ENCODE assay signal across 9 cellular contexts in genomic region chr9:137188086-137188489, GRCh38. TPM values are rescaled to one million over a fixed set of nuclear protein-coding genes. Genes with fewer than 3 reads are reported as not detected.
DNase-seq lines count a peak whose midpoint lies in the region; ATAC-seq and TF ChIP-seq lines count a peak whose summit lies in the region.
"Had no signal": no experiment of that assay in that cellular context is flagged by ENCODE, and none has a peak within 500 bp of the region (broad histone marks: within the 10 kb centered on the region; RNA-seq: fewer than 3 reads in every experiment).

No MANE protein-coding gene starts in this region.

- no peaks in the 10 kb centered on the region for H3K9me2 ChIP-seq in Karpas-422 (replicated peaks; ENCODE audit: insufficient read depth, low read length)

- no peaks in the 10 kb centered on the region for H3K9me3 Mint-ChIP-seq in natural killer cell

- no peak overlapping the region for H3K27ac ChIP-seq in Karpas-422 (ENCODE audit: low read length)
- peak overlapping the region in 56 of 59 donors; percentile 26 to 100 (median 99) for H3K27ac ChIP-seq in dorsolateral prefrontal cortex

- TF ChIP-seq CTCF in BJ (IDR thresholded peaks at IDR 0.05; ENCODE audit: insufficient read depth, low read depth, low read length) (no peak), dorsolateral prefrontal cortex (IDR thresholded peaks at IDR 0.05 in 54 of 56, conservative IDR thresholded peaks at IDR 0.05 in 2 of 56; ENCODE audit: low read depth in 1 of 56, partially characterized antibody in 56 of 56) (no peak), natural killer cell (IDR thresholded peaks at IDR 0.05) (no peak)

- peak overlapping the region; percentile 96 for H3K4me3 Mint-ChIP-seq in natural killer cell

- H3K4me1 ChIP-seq in Karpas-422 (ENCODE audit: low read length), result peaks cover 32% of the 10 kb centered on the region

- DNase-seq in BJ (ENCODE audit: low read depth) (no peak), Karpas-422 (peak; percentile 40), dorsolateral prefrontal cortex (no peak), natural killer cell (no peak), DMS79 (lab: John Stamatoyannopoulos, UW) (no peak)
- DNase-seq in activated effector memory CD4-positive, alpha-beta T cell treated with anti-CD3 and anti-CD28 coated beads, Interleukin-2, amount 50 U/mL, for 16 hours, result no peak
- no peak for DNase-seq in activated CD8-positive, alpha-beta memory T cell treated with anti-CD3 and anti-CD28 coated beads for 24 hours

- ATAC-seq in natural killer cell (peak; percentile 22 to 41 (median 38)), GM19467 (IDR thresholded peaks at IDR 0.05; ENCODE audit: unreplicated experiment) (no peak)

- no peaks in the 10 kb centered on the region for H3K9me3 ChIP-seq in Karpas-422 (ENCODE audit: low read length)

- peaks cover 37% of the 10 kb centered on the region for H3K36me3 ChIP-seq in BJ (ENCODE audit: control insufficient read depth, insufficient read depth, low read length)
- no peaks in the 10 kb centered on the region for H3K36me3 ChIP-seq in Karpas-422 (ENCODE audit: insufficient read depth, low read length)

- peak overlapping the region; percentile 86 for H3K9ac ChIP-seq in Karpas-422 (ENCODE audit: low read length)

- intact Hi-C loops in dorsolateral prefrontal cortex (cut with DNase I) (loop anchor here (1.0 to 5.0 kb wide), 6 partner anchors 12 to 61 kb away; partner anchors contain the start of genes NDOR1 (in 1 of the 2), TMEM203 (in 1 of the 2), TPRN (in 1 of the 2) and TUBB4B (in 1 of the 2)), natural killer cell (cut with micrococcal nuclease) (loop anchor here (1.0 kb wide), 1 partner anchor 17 kb away; the partner anchor contains the start of genes NDOR1 and TMEM203)

- H3K4me3 ChIP-seq in BJ (ENCODE audit: low read depth, low read length) (peak overlapping the region; percentile 98), Karpas-422 (ENCODE audit: low read length) (peak overlapping the region; percentile 87), dorsolateral prefrontal cortex (peak overlapping the region; percentile 59 to 100 (median 97))

- no peaks in the 10 kb centered on the region for H3K36me3 Mint-ChIP-seq in natural killer cell

- CTCF ChIA-PET in BJ (lab: Yijun Ruan, JAX), result interaction anchor here (0.6 to 1.4 kb wide), 4 partner anchors 11 to 406 kb away, joined by 3 to 5 read pairs (median 3); partner anchors contain the start of gene TMEM210

- peaks cover 33% of the 10 kb centered on the region for H3K79me2 ChIP-seq in Karpas-422 (ENCODE audit: low read length)

- no peaks in the 10 kb centered on the region for H3K27me3 Mint-ChIP-seq in natural killer cell (ENCODE audit: low read depth in 2 of 2)

- H2AFZ ChIP-seq in Karpas-422 (ENCODE audit: low read length), result no peak overlapping the region

- peak overlapping the region; percentile 77 for H3K4me2 ChIP-seq in Karpas-422 (ENCODE audit: low read depth, low read length, poor library complexity, severe bottlenecking)

- H4K20me1 ChIP-seq in Karpas-422 (ENCODE audit: insufficient read depth, low read depth, low read length), result peaks cover 22% of the 10 kb centered on the region

- H3K27me3 ChIP-seq in BJ (ENCODE audit: control insufficient read depth, insufficient read depth, low read length) (no peaks in the 10 kb centered on the region), Karpas-422 (ENCODE audit: low read length) (no peaks in the 10 kb centered on the region), dorsolateral prefrontal cortex (no peaks in the 10 kb centered on the region)

- peak overlapping the region; percentile 91 to 97 for H3K27ac Mint-ChIP-seq in natural killer cell

- POLR2A ChIA-PET in BJ (lab: Charles Lee), result no interaction called here

- H3K4me1 Mint-ChIP-seq in natural killer cell, result peaks cover 20 to 44% of the 10 kb centered on the region in 2 donors

RNA-seq across cellular contexts. Expression of gene ANAPC2, which starts 0.3 kb away (rescaled TPM):
- 14.6 and 25.5 TPM in 2 replicates for polyA plus RNA-seq in BJ (2011; rRNA removed)
- 16.0 and 18.5 TPM in 2 replicates for polyA minus RNA-seq in BJ (2011; rRNA and poly(A)+ RNA removed)
- 16.8 and 28.0 TPM in 2 replicates for total RNA-seq in Karpas-422 (2014; rRNA removed; shearing (Covaris generic); ENCODE audit: low replicate concordance)
- total RNA-seq in dorsolateral prefrontal cortex, result 100 to 1,000 TPM in 1 of 120 experiments, 10 to 100 TPM in 119; 51.4 to 105 (median 68.3) TPM
- total RNA-seq in natural killer cell, result 100 to 1,000 TPM; 146 to 172 (median 171) TPM

RNA-seq across cellular contexts. Expression of gene SSNA1, which starts 0.4 kb away (rescaled TPM):
- polyA plus RNA-seq in BJ (2011; rRNA removed), result 53.8 and 81.4 TPM in 2 replicates
- polyA minus RNA-seq in BJ (2011; rRNA and poly(A)+ RNA removed), result 17.3 and 17.5 TPM in 2 replicates
- total RNA-seq in Karpas-422 (2014; rRNA removed; shearing (Covaris generic); ENCODE audit: low replicate concordance), result 48.9 and 101 TPM in 2 replicates
- 10 to 100 TPM; 37.0 to 77.8 (median 49.6) TPM for total RNA-seq in dorsolateral prefrontal cortex
- 10 to 100 TPM; 45.1 to 53.5 (median 52.2) TPM for total RNA-seq in natural killer cell

RNA-seq across cellular contexts. Expression of gene TPRN, which starts 12.5 kb away (rescaled TPM):
- polyA plus RNA-seq in BJ (2011; rRNA removed), result 2.9 and 3.5 TPM in 2 replicates
- polyA minus RNA-seq in BJ (2011; rRNA and poly(A)+ RNA removed), result 3.2 and 4.3 TPM in 2 replicates
- 5.7 and 15.2 TPM in 2 replicates for total RNA-seq in Karpas-422 (2014; rRNA removed; shearing (Covaris generic); ENCODE audit: low replicate concordance)
- total RNA-seq in dorsolateral prefrontal cortex, result 100 to 1,000 TPM in 4 of 120 experiments, 10 to 100 TPM in 116; 26.2 to 176 (median 57.3) TPM
- 10 to 100 TPM in 1 of 3 donors, 1 to 10 TPM in 2; 8.2 to 10.6 (median 8.4) TPM for total RNA-seq in natural killer cell

RNA-seq across cellular contexts. Expression of gene TMEM210, which starts 16.2 kb away (rescaled TPM):
- polyA plus RNA-seq in BJ (2011; rRNA removed), result not detected in 2 replicates
- not detected in 2 replicates for polyA minus RNA-seq in BJ (2011; rRNA and poly(A)+ RNA removed)
- not detected in 2 replicates for total RNA-seq in Karpas-422 (2014; rRNA removed; shearing (Covaris generic); ENCODE audit: low replicate concordance)
- total RNA-seq in dorsolateral prefrontal cortex, result not detected
- total RNA-seq in natural killer cell, result not detected
- total RNA-seq: subcutaneous adipose tissue had no signal

RNA-seq across cellular contexts. Expression of gene TMEM203, which starts 17.4 kb away (rescaled TPM):
- polyA plus RNA-seq in BJ (2011; rRNA removed), result 37.8 and 43.8 TPM in 2 replicates
- polyA minus RNA-seq in BJ (2011; rRNA and poly(A)+ RNA removed), result 13.3 and 18.4 TPM in 2 replicates
- total RNA-seq in Karpas-422 (2014; rRNA removed; shearing (Covaris generic); ENCODE audit: low replicate concordance), result 30.6 and 39.8 TPM in 2 replicates
- 10 to 100 TPM; 28.1 to 47.4 (median 37.9) TPM for total RNA-seq in dorsolateral prefrontal cortex
- 10 to 100 TPM; 22.1 to 30.5 (median 27.1) TPM for total RNA-seq in natural killer cell
